8 cellular contexts compared by ENCODE assay signal in the genomic region with DNA sequence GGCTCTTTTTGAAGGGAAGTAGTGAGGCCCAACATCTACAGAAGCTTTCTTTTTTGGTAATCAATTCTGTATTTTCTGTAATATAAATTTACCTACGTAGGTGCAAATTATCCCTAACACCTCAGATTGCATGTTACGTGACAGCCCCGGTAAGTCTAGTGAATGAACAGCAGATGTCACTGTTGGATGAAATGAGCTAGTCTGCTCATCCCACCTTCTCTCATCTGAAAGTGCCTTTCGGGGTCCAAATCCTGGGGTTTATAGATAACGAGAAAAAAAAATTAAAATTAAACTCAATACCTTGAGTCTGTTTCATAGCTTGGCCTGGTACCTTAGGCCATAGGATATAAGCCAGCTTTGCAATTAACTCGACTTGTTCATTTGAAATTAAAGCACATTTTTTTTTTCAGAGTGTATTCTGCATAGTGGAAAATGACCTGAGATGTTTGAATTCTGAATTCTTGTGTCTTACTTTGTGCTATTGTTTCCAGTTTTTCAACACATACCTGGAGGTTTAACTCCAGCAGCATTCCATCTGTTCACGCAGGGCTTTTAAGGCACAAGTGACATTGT.
A peak's percentile ranks its signal among the peaks of the same experiment; 100 is the strongest.
DNase-seq lines count a peak whose midpoint lies in the region; ATAC-seq and TF ChIP-seq lines count a peak whose summit lies in the region.

No MANE protein-coding gene starts in this region.

- H3K9me3 ChIP-seq in heart right ventricle (no peaks in the 10 kb centered on the region), endodermal cell (ENCODE audit: control insufficient read depth, low read length) (no peaks in the 10 kb centered on the region), upper lobe of right lung (no peaks in the 10 kb centered on the region)
- H3K9me3 ChIP-seq in CD8-positive, alpha-beta memory T cell (ENCODE audit: low read length) = no peaks in the 10 kb centered on the region

- no peak overlapping the region for H3K9ac ChIP-seq in endodermal cell (ENCODE audit: extremely low read depth, low read length, poor library complexity, severe bottlenecking)

- H3K36me3 ChIP-seq in heart right ventricle = no peaks in the 10 kb centered on the region
- H3K36me3 ChIP-seq in endodermal cell (ENCODE audit: control insufficient read depth, insufficient read depth, low read length) = no peaks in the 10 kb centered on the region
- H3K36me3 ChIP-seq in upper lobe of right lung = no peaks in the 10 kb centered on the region
- H3K36me3 ChIP-seq in CD8-positive, alpha-beta memory T cell (ENCODE audit: insufficient read depth, low read length) = no peaks in the 10 kb centered on the region

- H3K4me3 ChIP-seq in heart right ventricle = no peak overlapping the region
- no peak overlapping the region for H3K4me3 ChIP-seq in endodermal cell (ENCODE audit: low read length)
- no peak overlapping the region for H3K4me3 ChIP-seq in upper lobe of right lung
- no peak overlapping the region for H3K4me3 ChIP-seq in CD8-positive, alpha-beta memory T cell (ENCODE audit: low read length)

- POLR2A ChIA-PET in CD8-positive, alpha-beta memory T cell (lab: Charles Lee) = no interaction called here

- intact Hi-C loops in heart right ventricle (cut with DNase I) = no loop called here
- intact Hi-C loops in left ventricle myocardium superior (cut with micrococcal nuclease) = no loop called here
- intact Hi-C loops in upper lobe of right lung (cut with DNase I) = no loop called here

- CTCF ChIA-PET in CD8-positive, alpha-beta memory T cell (lab: Charles Lee) = no interaction called here

- no peaks in the 10 kb centered on the region for H3K4me1 Mint-ChIP-seq in endodermal cell
- no peaks in the 10 kb centered on the region for H3K4me1 Mint-ChIP-seq in CD8-positive, alpha-beta memory T cell

- 27 to 29% methylated on average over 7 of the region's 7 CpGs for WGBS in heart right ventricle, 2 donors
- 50 to 51% methylated on average over 1 to 7 of the region's 7 CpGs for WGBS in endodermal cell (ENCODE audit: insufficient coverage in 1 of 2, insufficient read length in 1 of 2), 2 experiments

- H3K27me3 ChIP-seq in heart right ventricle = peaks cover 0 to 5% (median 0%) of the 10 kb centered on the region in 7 donors
- H3K27me3 ChIP-seq in endodermal cell (ENCODE audit: control insufficient read depth, insufficient read depth, low read length, poor library complexity, severe bottlenecking) = no peaks in the 10 kb centered on the region
- no peaks in the 10 kb centered on the region for H3K27me3 ChIP-seq in upper lobe of right lung
- no peaks in the 10 kb centered on the region for H3K27me3 ChIP-seq in CD8-positive, alpha-beta memory T cell (ENCODE audit: insufficient read depth, low read length, poor library complexity, severe bottlenecking)

- H3K27ac ChIP-seq in heart right ventricle (no peak overlapping the region), endodermal cell (ENCODE audit: low read depth, low read length) (no peak overlapping the region), upper lobe of right lung (no peak overlapping the region)
- H3K27ac ChIP-seq in CD8-positive, alpha-beta memory T cell (ENCODE audit: low read depth, low read length) = no peak overlapping the region

- ATAC-seq in heart right ventricle = no peak
- ATAC-seq in left ventricle myocardium superior = no peak
- peak; percentile 30 for ATAC-seq in upper lobe of right lung
- ATAC-seq in HG03139 (IDR thresholded peaks at IDR 0.05; ENCODE audit: unreplicated experiment) = no peak

- TF ChIP-seq CTCF in heart right ventricle (IDR thresholded peaks at IDR 0.05) (peak in 6 of 9 donors; percentile 6 to 49 (median 26)), endodermal cell (conservative IDR thresholded peaks at IDR 0.05) (peak; percentile 83), upper lobe of right lung (IDR thresholded peaks at IDR 0.05) (peak; percentile 41)

- H3K4me3 Mint-ChIP-seq in endodermal cell = no peak overlapping the region
- no peak overlapping the region for H3K4me3 Mint-ChIP-seq in CD8-positive, alpha-beta memory T cell

- no peaks in the 10 kb centered on the region for H3K9me3 Mint-ChIP-seq in endodermal cell
- peaks cover 0 to 33% (median 6%) of the 10 kb centered on the region in 5 donors for H3K9me3 Mint-ChIP-seq in CD8-positive, alpha-beta memory T cell

- no peaks in the 10 kb centered on the region for H3K4me1 ChIP-seq in heart right ventricle
- H3K4me1 ChIP-seq in endodermal cell (ENCODE audit: control insufficient read depth, insufficient read depth, low read length) = no peaks in the 10 kb centered on the region
- H3K4me1 ChIP-seq in upper lobe of right lung = no peaks in the 10 kb centered on the region
- H3K4me1 ChIP-seq in CD8-positive, alpha-beta memory T cell (ENCODE audit: insufficient read depth, low read length) = no peaks in the 10 kb centered on the region

- H3K27me3 Mint-ChIP-seq in endodermal cell (ENCODE audit: insufficient read depth) = no peaks in the 10 kb centered on the region
- no peaks in the 10 kb centered on the region for H3K27me3 Mint-ChIP-seq in CD8-positive, alpha-beta memory T cell

- DNase-seq in heart right ventricle (no peak), left ventricle myocardium superior (no peak), NCI-H524 treated with DMSO at 0.1 percent for 48 hours (lab: John Stamatoyannopoulos, UW) (peak; percentile 21), endodermal cell (no peak), upper lobe of right lung (no peak), SIG-M5 (lab: John Stamatoyannopoulos, UW) (no peak)
- DNase-seq in CD8-positive, alpha-beta memory T cell = no peak

- no peak overlapping the region for H3K27ac Mint-ChIP-seq in endodermal cell
- H3K27ac Mint-ChIP-seq in CD8-positive, alpha-beta memory T cell = no peak overlapping the region

- no peaks in the 10 kb centered on the region for H3K36me3 Mint-ChIP-seq in endodermal cell (ENCODE audit: low read depth)
- H3K36me3 Mint-ChIP-seq in CD8-positive, alpha-beta memory T cell = no peaks in the 10 kb centered on the region

Comparison
In these comparisons a context has a peak if more than half of its experiments do, and no peak if none do; other contexts are left out.
1. CTCF ChIP-seq: peak in every context shown above with its lines; median percentile 83 in endodermal cell; 41 in upper lobe of right lung; 26 in heart right ventricle.